Comparison of ENCODE assay signal across 2 cellular contexts in genomic region chr15:31489281-31489680, GRCh38.
TF ChIP-seq lines count a peak whose summit lies in the region.

No MANE protein-coding gene starts in this region.

TF ChIP-seq in liver, 16 proteins besides CTCF, POLR2A, EP300 and RAD21:
- TF ChIP-seq REST (IDR thresholded peaks at IDR 0.05) (no peak), HNF4G (IDR thresholded peaks at IDR 0.05) (no peak), EGR1 (IDR thresholded peaks at IDR 0.05; ENCODE audit: low read depth in 2 of 2) (no peak), HNF4A (conservative IDR thresholded peaks at IDR 0.05) (no peak), TAF1 (conservative IDR thresholded peaks at IDR 0.05) (no peak), JUND (IDR thresholded peaks at IDR 0.05) (no peak), ZBTB33 (IDR thresholded peaks at IDR 0.05) (no peak), SP1 (IDR thresholded peaks at IDR 0.05) (no peak), NR2F2 (IDR thresholded peaks at IDR 0.05) (no peak), FOXA2 (IDR thresholded peaks at IDR 0.05) (no peak), FOXA1 (IDR thresholded peaks at IDR 0.05) (no peak), GABPA (IDR thresholded peaks at IDR 0.05 in 1 of 2, conservative IDR thresholded peaks at IDR 0.05 in 1 of 2) (no peak), MAX (IDR thresholded peaks at IDR 0.05) (no peak), YY1 (IDR thresholded peaks at IDR 0.05) (no peak), RXRA (IDR thresholded peaks at IDR 0.05) (no peak), ATF3 (IDR thresholded peaks at IDR 0.05) (no peak)
TF ChIP-seq in liver: peak in this region for 0.

TF ChIP-seq in HepG2, 621 proteins besides CTCF, POLR2A, EP300 and RAD21:
- no peak for TF ChIP-seq YEATS4 (CRISPR knock-in tag; IDR thresholded peaks at IDR 0.05; ENCODE audit: borderline replicate concordance)
- no peak for TF ChIP-seq DPF2 (CRISPR knock-in tag; IDR thresholded peaks at IDR 0.05; ENCODE audit: borderline replicate concordance, low read depth)
- TF ChIP-seq PBX3 (CRISPR knock-in tag; IDR thresholded peaks at IDR 0.05; ENCODE audit: borderline replicate concordance): no peak
- TF ChIP-seq ZBTB3 (CRISPR knock-in tag; IDR thresholded peaks at IDR 0.05; ENCODE audit: borderline replicate concordance, low read depth): no peak
- no peak for TF ChIP-seq ZNF678 (CRISPR knock-in tag; IDR thresholded peaks at IDR 0.05)
